In the genomic region with DNA sequence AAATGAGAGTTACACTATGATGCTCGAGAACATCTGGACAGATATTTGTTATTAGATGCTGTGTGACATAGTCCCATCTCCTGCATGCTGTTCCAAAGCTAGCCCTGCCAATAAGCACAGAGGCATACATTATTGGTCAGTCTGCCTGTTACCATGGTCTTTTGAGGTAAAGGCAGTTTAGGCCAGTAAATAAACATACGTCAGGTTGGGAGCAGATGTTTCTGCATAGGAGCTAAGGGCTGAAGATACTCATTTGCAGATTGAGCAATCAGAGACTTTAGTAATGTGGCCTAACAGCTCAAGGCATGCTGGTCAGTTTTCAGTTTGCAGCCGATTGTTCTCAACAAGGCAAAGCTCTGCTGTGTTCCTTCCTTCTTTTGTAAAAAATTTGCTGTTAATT, we compare ENCODE assay signal across 20 cellular contexts.
A peak's percentile ranks its signal among the peaks of the same experiment; 100 is the strongest.
DNase-seq lines count a peak whose midpoint lies in the region; TF ChIP-seq lines count a peak whose summit lies in the region.
"Had no signal": no experiment of that assay in that cellular context is flagged by ENCODE, and none has a peak within 500 bp of the region (broad histone marks: within the 10 kb centered on the region; RNA-seq: fewer than 3 reads in every experiment).

No MANE protein-coding gene starts in this region.

- no peak overlapping the region for H3K4me3 ChIP-seq in breast epithelium
- no peak overlapping the region for H3K4me3 ChIP-seq in astrocyte of the spinal cord (ENCODE audit: low read depth, low read length)
- no peak overlapping the region for H3K4me3 ChIP-seq in hepatocyte
- H3K4me3 ChIP-seq in stomach smooth muscle (ENCODE audit: low read length in 2 of 2) = no peak overlapping the region
- H3K4me3 ChIP-seq in WERI-Rb-1 (ENCODE audit: low read depth, low read length) = no peak overlapping the region
- H3K4me3 ChIP-seq: skin epidermis, stomach had no signal

- no peak for TF ChIP-seq POLR2A in breast epithelium (IDR thresholded peaks at IDR 0.05)

- no peaks in the 10 kb centered on the region for H3K27me3 ChIP-seq in breast epithelium
- H3K27me3 ChIP-seq in hepatocyte = no peaks in the 10 kb centered on the region
- no peaks in the 10 kb centered on the region for H3K27me3 ChIP-seq in stomach smooth muscle (ENCODE audit: control insufficient read depth in 1 of 2, insufficient read depth in 2 of 2, low read length in 2 of 2)
- no peaks in the 10 kb centered on the region for H3K27me3 ChIP-seq in WERI-Rb-1 (ENCODE audit: insufficient read depth, low read depth, severe bottlenecking)
- H3K27me3 ChIP-seq: stomach had no signal

- H3K4me2 ChIP-seq in hepatocyte = no peak overlapping the region
- H3K4me2 ChIP-seq: KMS-11 had no signal

- H3K9me3 ChIP-seq in breast epithelium (no peaks in the 10 kb centered on the region), hepatocyte (ENCODE audit: low read depth) (no peaks in the 10 kb centered on the region), stomach smooth muscle (ENCODE audit: control insufficient read depth in 2 of 2, low read length in 2 of 2) (no peaks in the 10 kb centered on the region), WERI-Rb-1 (ENCODE audit: severe bottlenecking) (no peaks in the 10 kb centered on the region)
- H3K9me3 ChIP-seq: Caco-2, stomach had no signal

- H3K36me3 ChIP-seq in breast epithelium = no peaks in the 10 kb centered on the region
- no peaks in the 10 kb centered on the region for H3K36me3 ChIP-seq in hepatocyte (replicated peaks; ENCODE audit: insufficient read depth, low read depth)
- H3K36me3 ChIP-seq in stomach smooth muscle (ENCODE audit: control insufficient read depth in 2 of 2, insufficient read depth in 2 of 2, low read length in 2 of 2) = no peaks in the 10 kb centered on the region
- no peaks in the 10 kb centered on the region for H3K36me3 ChIP-seq in WERI-Rb-1
- H3K36me3 ChIP-seq: stomach had no signal

- no peak overlapping the region for H3K9ac ChIP-seq in stomach smooth muscle (ENCODE audit: low read length in 2 of 2)
- H3K9ac ChIP-seq: KMS-11 had no signal

- TF ChIP-seq CTCF in MCF 10A (IDR thresholded peaks at IDR 0.05; ENCODE audit: unreplicated experiment) (no peak), breast epithelium (IDR thresholded peaks at IDR 0.05) (no peak), astrocyte of the spinal cord (IDR thresholded peaks at IDR 0.05; ENCODE audit: low read depth, low read length) (no peak), hepatocyte (IDR thresholded peaks at IDR 0.05; ENCODE audit: poor library complexity) (no peak), WERI-Rb-1 (IDR thresholded peaks at IDR 0.05; ENCODE audit: low read depth, low read length) (no peak), type B pancreatic cell (conservative IDR thresholded peaks at IDR 0.05) (no peak)

- intact Hi-C loops in MCF 10A (cut with micrococcal nuclease) = loop anchor here (5.0 kb wide), 1 partner anchor 95 kb away; no protein-coding TSS in a partner anchor
- intact Hi-C loops in breast epithelium (cut with DNase I; ENCODE audit: low total_unique reads) = no loop called here

- H3K4me3 Mint-ChIP-seq in MCF 10A (ENCODE audit: unreplicated experiment) (no peak overlapping the region), type B pancreatic cell (no peak overlapping the region)
- H3K4me3 Mint-ChIP-seq: effector memory CD8-positive, alpha-beta T cell had no signal

- H3K27ac Mint-ChIP-seq in MCF 10A (ENCODE audit: low read depth, unreplicated experiment) (no peak overlapping the region), type B pancreatic cell (no peak overlapping the region)
- H3K27ac Mint-ChIP-seq: activated T-helper 2 cell treated with anti-CD3 and anti-CD28 coated beads, Interferon-gamma antibody, Interleukin-2, Interleukin-4, amounts not matched to agents 10 μg/mL and 5 μg/mL and 100 μg/mL, durations not matched to agents 14 hours and 24 hours and 36 hours; effector memory CD8-positive, alpha-beta T cell; naive thymus-derived CD8-positive, alpha-beta T cell had no signal

- H3K36me3 Mint-ChIP-seq in MCF 10A (ENCODE audit: insufficient read depth, unreplicated experiment) = peaks cover 6% of the 10 kb centered on the region
- no peaks in the 10 kb centered on the region for H3K36me3 Mint-ChIP-seq in type B pancreatic cell
- H3K36me3 Mint-ChIP-seq: naive thymus-derived CD8-positive, alpha-beta T cell had no signal

- H4K20me1 ChIP-seq in hepatocyte (ENCODE audit: insufficient read depth, poor library complexity, severe bottlenecking) = no peaks in the 10 kb centered on the region

- H3K9me3 Mint-ChIP-seq in MCF 10A (ENCODE audit: unreplicated experiment) = no peaks in the 10 kb centered on the region
- no peaks in the 10 kb centered on the region for H3K9me3 Mint-ChIP-seq in type B pancreatic cell
- H3K9me3 Mint-ChIP-seq: activated T-helper 2 cell treated with anti-CD3 and anti-CD28 coated beads, Interferon-gamma antibody, Interleukin-2, Interleukin-4, amounts not matched to agents 10 μg/mL and 5 μg/mL and 100 μg/mL, durations not matched to agents 14 hours and 24 hours and 36 hours; naive thymus-derived CD8-positive, alpha-beta T cell had no signal

- no peaks in the 10 kb centered on the region for H3K4me1 ChIP-seq in breast epithelium
- no peaks in the 10 kb centered on the region for H3K4me1 ChIP-seq in hepatocyte (ENCODE audit: insufficient read depth)
- peaks cover 50% of the 10 kb centered on the region for H3K4me1 ChIP-seq in stomach smooth muscle (ENCODE audit: control insufficient read depth, insufficient read depth, low read length)
- H3K4me1 ChIP-seq: Caco-2 had no signal

- H3K9me2 ChIP-seq in hepatocyte (replicated peaks; ENCODE audit: insufficient read depth) = no peaks in the 10 kb centered on the region

- POLR2A ChIA-PET in MCF 10A (lab: Yijun Ruan, JAX) = interaction anchor here (0.6 to 1.3 kb wide), 7 partner anchors 9 to 1306 kb away, joined by 3 to 5 read pairs (median 3); partner anchors contain the start of gene RPS17

- no peaks in the 10 kb centered on the region for H3K79me2 ChIP-seq in hepatocyte

- H3K27me3 Mint-ChIP-seq in MCF 10A (ENCODE audit: insufficient read depth, unreplicated experiment) (no peaks in the 10 kb centered on the region), type B pancreatic cell (peaks cover 29% of the 10 kb centered on the region)
- H3K27me3 Mint-ChIP-seq: effector memory CD8-positive, alpha-beta T cell had no signal

- H3K27ac ChIP-seq in breast epithelium = peak overlapping the region in 1 of 2 donors; percentile 70
- peak overlapping the region; percentile 35 for H3K27ac ChIP-seq in hepatocyte
- H3K27ac ChIP-seq in stomach smooth muscle (ENCODE audit: low read length) = peak overlapping the region; percentile 55
- no peak overlapping the region for H3K27ac ChIP-seq in WERI-Rb-1
- H3K27ac ChIP-seq: KMS-11, skin epidermis had no signal

- CTCF ChIA-PET in MCF 10A (lab: Yijun Ruan, JAX) = interaction anchor here (0.6 to 1.5 kb wide), 4 partner anchors 9 to 599 kb away, joined by 3 to 4 read pairs (median 3); no protein-coding TSS in a partner anchor

- no peak overlapping the region for H2AFZ ChIP-seq in hepatocyte

- H3K4me1 Mint-ChIP-seq in MCF 10A (ENCODE audit: insufficient read depth, unreplicated experiment) = peaks cover 66% of the 10 kb centered on the region
- peaks cover 4% of the 10 kb centered on the region for H3K4me1 Mint-ChIP-seq in type B pancreatic cell (ENCODE audit: unreplicated experiment)
- H3K4me1 Mint-ChIP-seq: naive thymus-derived CD8-positive, alpha-beta T cell had no signal

- in situ Hi-C loops in astrocyte of the spinal cord (cut with HindIII; ENCODE audit: low sequenced_read_pairs) = no loop called here

- 66% methylated on average over 3 of the region's 3 CpGs for WGBS in hepatocyte (ENCODE audit: low lambda C conversion rate, missing lambda C conversion rate)

- DNase-seq in MCF 10A (ENCODE audit: unreplicated experiment) (peak; percentile 81), breast epithelium (ENCODE audit: low spot score in 2 of 2) (no peak), astrocyte of the spinal cord (ENCODE audit: low read depth, low spot score) (peak; percentile 15), hepatocyte (ENCODE audit: low spot score) (peak; percentile 38), WERI-Rb-1 (no peak), type B pancreatic cell (ENCODE audit: extremely low spot score, unreplicated experiment) (no peak), NCI-H748 treated with DMSO at 0.1 percent for 48 hours (lab: John Stamatoyannopoulos, UW) (no peak)
- DNase-seq: 8988T; activated CD4-positive, alpha-beta T cell treated with anti-CD3 and anti-CD28 coated beads, Interleukin-2, amount 50 U/mL, for 48 hours; Caco-2; effector memory CD8-positive, alpha-beta T cell; glutamatergic neuron; naive thymus-derived CD8-positive, alpha-beta T cell; NCI-H187; NK-92 treated with Interleukin-12 subunit alpha and Interleukin-12 subunit beta, amount 100 ng/mL, for 24 hours; stomach had no signal

- no TSS peak for BruUV-seq in MCF 10A (replicated peaks; lab: Mats Ljungman, UMichigan)

Comparison
In these comparisons a context has a peak if more than half of its experiments do, and no peak if none do; other contexts are left out.
1. DNase-seq: peak in MCF 10A (single experiment), astrocyte of the spinal cord (single experiment) and hepatocyte (single experiment); none in breast epithelium (0 of 2), WERI-Rb-1 (single experiment), type B pancreatic cell (single experiment) and NCI-H748 treated with DMSO at 0.1 percent for 48 hours (single experiment).